ENCODE assay signal across 8 cellular contexts in the genomic region with DNA sequence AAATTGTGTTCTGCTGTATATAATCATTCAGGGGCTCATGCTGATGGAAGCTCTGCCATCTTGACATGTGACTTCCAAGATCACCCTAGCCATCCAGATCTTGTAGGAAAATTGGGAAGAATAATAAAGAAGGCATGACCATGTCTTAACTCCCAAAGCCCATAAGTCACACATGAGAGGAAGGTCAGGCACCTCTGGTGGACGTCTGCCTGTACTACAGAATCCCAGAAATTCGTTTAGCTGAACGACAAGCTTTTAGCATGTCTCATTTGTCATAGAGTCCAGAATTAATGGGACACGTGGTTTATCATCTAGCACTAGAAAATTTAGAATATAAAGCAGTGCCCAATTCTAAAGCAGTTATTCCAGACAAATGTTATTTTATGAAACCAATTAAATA.
DNase-seq lines count a peak whose midpoint lies in the region; ATAC-seq and TF ChIP-seq lines count a peak whose summit lies in the region.

No MANE protein-coding gene starts in this region.

- H3K4ac ChIP-seq in neuronal stem cell (ENCODE audit: low read length): no peak overlapping the region

- H3K4me3 ChIP-seq in neuronal stem cell (ENCODE audit: low read length in 2 of 2) (no peak overlapping the region), gastrocnemius medialis (no peak overlapping the region)

- intact Hi-C loops in gastrocnemius medialis (cut with DNase I; ENCODE audit: low total_unique reads): no loop called here

- H3K23ac ChIP-seq in neuronal stem cell (ENCODE audit: low read depth, low read length, poor library complexity): no peak overlapping the region

- no peaks in the 10 kb centered on the region for H3K9me3 ChIP-seq in neuronal stem cell (replicated peaks in 1 of 2; ENCODE audit: control insufficient read depth in 2 of 2, insufficient read depth in 1 of 2, low read depth in 1 of 2, low read length in 2 of 2)
- H3K9me3 ChIP-seq in gastrocnemius medialis: no peaks in the 10 kb centered on the region

- peak; percentile 74 for ATAC-seq in GM18520 (IDR thresholded peaks at IDR 0.05; ENCODE audit: unreplicated experiment)
- ATAC-seq in HG03045 (IDR thresholded peaks at IDR 0.05; ENCODE audit: unreplicated experiment): peak; percentile 75
- peak; percentile 72 for ATAC-seq in SK-N-SH treated with all-trans-retinoic acid at 6 μM for 48 hours
- no peak for ATAC-seq in GM19324 (IDR thresholded peaks at IDR 0.05; ENCODE audit: low FRiP score, unreplicated experiment)
- ATAC-seq in gastrocnemius medialis: no peak

- H3K4me3 Mint-ChIP-seq in mesothelial cell of epicardium: no peak overlapping the region

- in situ Hi-C loops in gastrocnemius medialis (cut with MboI; ENCODE audit: low sequenced_read_pairs in 4 of 4): no loop called here

- no peak overlapping the region for H3K9ac ChIP-seq in neuronal stem cell (ENCODE audit: low read depth, low read length, poor library complexity)

- no peak overlapping the region for H2BK15ac ChIP-seq in neuronal stem cell (ENCODE audit: low read length)

- H3K27ac ChIP-seq in neuronal stem cell (replicated peaks; ENCODE audit: low read length): no peak overlapping the region
- no peak overlapping the region for H3K27ac ChIP-seq in gastrocnemius medialis

- DNase-seq in mesothelial cell of epicardium (ENCODE audit: low spot score in 2 of 2, unreplicated experiment in 2 of 2): no peak
- DNase-seq in neuronal stem cell (ENCODE audit: low spot score): no peak
- no peak for DNase-seq in gastrocnemius medialis
- DNase-seq in hippocampal formation (lab: John Stamatoyannopoulos, UW): no peak

- no peak overlapping the region for H2AK5ac ChIP-seq in neuronal stem cell (ENCODE audit: low read depth, low read length)

- no peak overlapping the region for H4K91ac ChIP-seq in neuronal stem cell (ENCODE audit: low read depth, low read length, poor library complexity)

- no peak overlapping the region for H2BK12ac ChIP-seq in neuronal stem cell (ENCODE audit: low read length)

- H3K4me2 ChIP-seq in neuronal stem cell (ENCODE audit: insufficient read depth, low read length, poor library complexity, severe bottlenecking): no peak overlapping the region

- no peak overlapping the region for H2BK5ac ChIP-seq in neuronal stem cell (ENCODE audit: low read length)

- H3K27me3 ChIP-seq in neuronal stem cell (ENCODE audit: control insufficient read depth in 3 of 3, insufficient read depth in 3 of 3, low read depth in 1 of 3, low read length in 3 of 3) (no peaks in the 10 kb centered on the region), gastrocnemius medialis (no peaks in the 10 kb centered on the region)

- H3K36me3 ChIP-seq in neuronal stem cell (replicated peaks in 1 of 2; ENCODE audit: control insufficient read depth in 2 of 2, insufficient read depth in 2 of 2, low read length in 2 of 2) (no peaks in the 10 kb centered on the region), gastrocnemius medialis (no peaks in the 10 kb centered on the region)

- no peak for TF ChIP-seq POLR2A in gastrocnemius medialis (IDR thresholded peaks at IDR 0.05)

- H2BK120ac ChIP-seq in neuronal stem cell (ENCODE audit: low read depth, low read length): no peak overlapping the region

- H3K9me3 Mint-ChIP-seq in mesothelial cell of epicardium: peaks cover 12% of the 10 kb centered on the region

- peaks cover 16% of the 10 kb centered on the region for H3K27me3 Mint-ChIP-seq in mesothelial cell of epicardium (ENCODE audit: low read depth)

- H3K79me1 ChIP-seq in neuronal stem cell (ENCODE audit: low read depth, low read length): no peaks in the 10 kb centered on the region

- peaks cover 5% of the 10 kb centered on the region for H3K4me1 Mint-ChIP-seq in mesothelial cell of epicardium

- no peak overlapping the region for H3K14ac ChIP-seq in neuronal stem cell (ENCODE audit: low read length)

- no peak overlapping the region for H3K18ac ChIP-seq in neuronal stem cell (ENCODE audit: low read length)

- H3K4me1 ChIP-seq in neuronal stem cell (ENCODE audit: control insufficient read depth in 2 of 2, insufficient read depth in 1 of 2, low read depth in 1 of 2, low read length in 2 of 2): no peaks in the 10 kb centered on the region
- H3K4me1 ChIP-seq in gastrocnemius medialis: no peaks in the 10 kb centered on the region

- no peak overlapping the region for H2AFZ ChIP-seq in neuronal stem cell (ENCODE audit: low read length)

- TF ChIP-seq CTCF in mesothelial cell of epicardium (IDR thresholded peaks at IDR 0.05; ENCODE audit: unreplicated experiment) (peak; percentile 56), gastrocnemius medialis (IDR thresholded peaks at IDR 0.05 in 4 of 5, conservative IDR thresholded peaks at IDR 0.05 in 1 of 5) (no peak)

- H3K27ac Mint-ChIP-seq in mesothelial cell of epicardium: no peak overlapping the region

- no CpG with 5 or more reads among the region's 4 CpGs for WGBS in neuronal stem cell (ENCODE audit: extremely low coverage in 2 of 2, insufficient read length in 2 of 2, insufficient replicate concordance in 1 of 2), 2 donors

- H4K8ac ChIP-seq in neuronal stem cell (ENCODE audit: low read depth, low read length): no peak overlapping the region

- H3K36me3 Mint-ChIP-seq in mesothelial cell of epicardium: peaks cover 3% of the 10 kb centered on the region

TF ChIP-seq in SK-N-SH treated with all-trans-retinoic acid at 6 μM for 48 hours, 23 proteins besides CTCF, POLR2A, EP300 and RAD21 (continues in another document):
- TF ChIP-seq ARNTL (CRISPR knock-in tag; IDR thresholded peaks at IDR 0.05; ENCODE audit: borderline replicate concordance, low read depth): no peak
- TF ChIP-seq, protein P1, sequence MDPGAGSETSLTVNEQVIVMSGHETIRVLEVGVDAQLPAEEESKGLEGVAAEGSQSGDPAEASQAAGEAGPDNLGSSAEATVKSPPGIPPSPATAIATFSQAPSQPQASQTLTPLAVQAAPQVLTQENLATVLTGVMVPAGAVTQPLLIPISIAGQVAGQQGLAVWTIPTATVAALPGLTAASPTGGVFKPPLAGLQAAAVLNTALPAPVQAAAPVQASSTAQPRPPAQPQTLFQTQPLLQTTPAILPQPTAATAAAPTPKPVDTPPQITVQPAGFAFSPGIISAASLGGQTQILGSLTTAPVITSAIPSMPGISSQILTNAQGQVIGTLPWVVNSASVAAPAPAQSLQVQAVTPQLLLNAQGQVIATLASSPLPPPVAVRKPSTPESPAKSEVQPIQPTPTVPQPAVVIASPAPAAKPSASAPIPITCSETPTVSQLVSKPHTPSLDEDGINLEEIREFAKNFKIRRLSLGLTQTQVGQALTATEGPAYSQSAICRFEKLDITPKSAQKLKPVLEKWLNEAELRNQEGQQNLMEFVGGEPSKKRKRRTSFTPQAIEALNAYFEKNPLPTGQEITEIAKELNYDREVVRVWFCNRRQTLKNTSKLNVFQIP (CRISPR knock-in tag; IDR thresholded peaks at IDR 0.05; ENCODE audit: borderline replicate concordance, low read depth): no peak
- TF ChIP-seq GLIS3 (CRISPR knock-in tag; IDR thresholded peaks at IDR 0.05): no peak
- TF ChIP-seq, protein P2, sequence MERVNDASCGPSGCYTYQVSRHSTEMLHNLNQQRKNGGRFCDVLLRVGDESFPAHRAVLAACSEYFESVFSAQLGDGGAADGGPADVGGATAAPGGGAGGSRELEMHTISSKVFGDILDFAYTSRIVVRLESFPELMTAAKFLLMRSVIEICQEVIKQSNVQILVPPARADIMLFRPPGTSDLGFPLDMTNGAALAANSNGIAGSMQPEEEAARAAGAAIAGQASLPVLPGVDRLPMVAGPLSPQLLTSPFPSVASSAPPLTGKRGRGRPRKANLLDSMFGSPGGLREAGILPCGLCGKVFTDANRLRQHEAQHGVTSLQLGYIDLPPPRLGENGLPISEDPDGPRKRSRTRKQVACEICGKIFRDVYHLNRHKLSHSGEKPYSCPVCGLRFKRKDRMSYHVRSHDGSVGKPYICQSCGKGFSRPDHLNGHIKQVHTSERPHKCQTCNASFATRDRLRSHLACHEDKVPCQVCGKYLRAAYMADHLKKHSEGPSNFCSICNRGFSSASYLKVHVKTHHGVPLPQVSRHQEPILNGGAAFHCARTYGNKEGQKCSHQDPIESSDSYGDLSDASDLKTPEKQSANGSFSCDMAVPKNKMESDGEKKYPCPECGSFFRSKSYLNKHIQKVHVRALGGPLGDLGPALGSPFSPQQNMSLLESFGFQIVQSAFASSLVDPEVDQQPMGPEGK (CRISPR knock-in tag; IDR thresholded peaks at IDR 0.05; ENCODE audit: borderline replicate concordance): no peak
- TF ChIP-seq, protein P3, sequence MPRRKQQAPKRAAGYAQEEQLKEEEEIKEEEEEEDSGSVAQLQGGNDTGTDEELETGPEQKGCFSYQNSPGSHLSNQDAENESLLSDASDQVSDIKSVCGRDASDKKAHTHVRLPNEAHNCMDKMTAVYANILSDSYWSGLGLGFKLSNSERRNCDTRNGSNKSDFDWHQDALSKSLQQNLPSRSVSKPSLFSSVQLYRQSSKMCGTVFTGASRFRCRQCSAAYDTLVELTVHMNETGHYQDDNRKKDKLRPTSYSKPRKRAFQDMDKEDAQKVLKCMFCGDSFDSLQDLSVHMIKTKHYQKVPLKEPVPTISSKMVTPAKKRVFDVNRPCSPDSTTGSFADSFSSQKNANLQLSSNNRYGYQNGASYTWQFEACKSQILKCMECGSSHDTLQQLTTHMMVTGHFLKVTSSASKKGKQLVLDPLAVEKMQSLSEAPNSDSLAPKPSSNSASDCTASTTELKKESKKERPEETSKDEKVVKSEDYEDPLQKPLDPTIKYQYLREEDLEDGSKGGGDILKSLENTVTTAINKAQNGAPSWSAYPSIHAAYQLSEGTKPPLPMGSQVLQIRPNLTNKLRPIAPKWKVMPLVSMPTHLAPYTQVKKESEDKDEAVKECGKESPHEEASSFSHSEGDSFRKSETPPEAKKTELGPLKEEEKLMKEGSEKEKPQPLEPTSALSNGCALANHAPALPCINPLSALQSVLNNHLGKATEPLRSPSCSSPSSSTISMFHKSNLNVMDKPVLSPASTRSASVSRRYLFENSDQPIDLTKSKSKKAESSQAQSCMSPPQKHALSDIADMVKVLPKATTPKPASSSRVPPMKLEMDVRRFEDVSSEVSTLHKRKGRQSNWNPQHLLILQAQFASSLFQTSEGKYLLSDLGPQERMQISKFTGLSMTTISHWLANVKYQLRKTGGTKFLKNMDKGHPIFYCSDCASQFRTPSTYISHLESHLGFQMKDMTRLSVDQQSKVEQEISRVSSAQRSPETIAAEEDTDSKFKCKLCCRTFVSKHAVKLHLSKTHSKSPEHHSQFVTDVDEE (CRISPR knock-in tag; IDR thresholded peaks at IDR 0.05): no peak
- TF ChIP-seq ISL1 (CRISPR knock-in tag; IDR thresholded peaks at IDR 0.05): no peak
- no peak for TF ChIP-seq ZFP30 (CRISPR knock-in tag; IDR thresholded peaks at IDR 0.05)
- no peak for TF ChIP-seq BACH2 (CRISPR knock-in tag; IDR thresholded peaks at IDR 0.05; ENCODE audit: borderline replicate concordance)
- TF ChIP-seq PPARA (CRISPR knock-in tag; IDR thresholded peaks at IDR 0.05; ENCODE audit: borderline replicate concordance): no peak
- TF ChIP-seq ZC3H10 (CRISPR knock-in tag; IDR thresholded peaks at IDR 0.05): no peak
- TF ChIP-seq ZNF70 (CRISPR knock-in tag; IDR thresholded peaks at IDR 0.05): no peak
- no peak for TF ChIP-seq CSDC2 (CRISPR knock-in tag; IDR thresholded peaks at IDR 0.05)
- TF ChIP-seq ESRRG (CRISPR knock-in tag; IDR thresholded peaks at IDR 0.05): no peak
- TF ChIP-seq TCF4 (CRISPR knock-in tag; IDR thresholded peaks at IDR 0.05; ENCODE audit: borderline replicate concordance): no peak

Comparison
In these comparisons a context has a peak if more than half of its experiments do, and no peak if none do; other contexts are left out.
1. ATAC-seq: peak in GM18520 (single experiment), HG03045 (single experiment) and SK-N-SH treated with all-trans-retinoic acid at 6 μM for 48 hours (single experiment); none in GM19324 (single experiment) and gastrocnemius medialis (0 of 2).